In the genomic region with DNA sequence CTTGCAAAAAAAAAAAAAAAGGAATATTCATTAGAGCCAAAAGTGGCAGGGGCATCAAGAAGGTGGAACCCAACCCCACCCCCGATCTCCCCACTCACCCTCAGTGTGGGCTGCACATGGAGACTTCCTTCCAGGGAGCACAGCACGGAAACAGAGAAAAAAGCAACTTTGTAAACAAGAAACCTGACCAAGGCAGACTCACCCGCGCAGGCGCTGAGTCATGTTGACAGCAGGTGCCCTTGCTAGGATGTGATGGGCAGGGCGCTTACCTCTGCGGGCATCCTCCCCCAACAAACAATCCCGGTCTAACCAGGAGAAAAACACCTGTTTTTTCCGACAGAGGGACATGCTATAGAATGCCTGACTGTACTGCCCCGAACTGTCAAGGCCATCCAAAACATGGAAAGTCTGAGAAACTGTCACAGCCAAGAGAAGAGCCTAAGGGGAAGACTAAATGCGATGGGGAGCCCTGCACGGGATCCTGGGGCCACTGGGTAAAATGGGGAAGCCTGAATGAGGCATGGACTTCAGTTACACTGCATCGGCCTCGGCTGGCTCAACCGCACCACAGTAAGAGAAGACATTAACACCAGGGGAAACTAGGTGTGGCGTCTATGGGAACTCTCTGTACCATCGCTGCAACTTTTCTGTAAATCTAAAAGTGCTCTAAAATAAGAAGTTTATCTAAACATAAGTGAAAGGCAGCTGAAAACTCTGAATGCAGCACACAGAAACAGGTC, we compare ENCODE assay signal across 12 cellular contexts.
DNase-seq lines count a peak whose midpoint lies in the region; ATAC-seq lines count a peak whose summit lies in the region.
"Had no signal": no experiment of that assay in that cellular context is flagged by ENCODE, and none has a peak within 500 bp of the region (broad histone marks: within the 10 kb centered on the region; RNA-seq: fewer than 3 reads in every experiment).

No MANE protein-coding gene starts in this region.

- DNase-seq in activated gamma-delta T cell treated with Interleukin-2 at 50 U/mL for 16 hours = peak; percentile 19
- no peak for DNase-seq in activated gamma-delta T cell (lab: John Stamatoyannopoulos, UW)
- DNase-seq in NCI-H128 (lab: John Stamatoyannopoulos, UW; ENCODE audit: unreplicated experiment) = peak; percentile 42
- DNase-seq in activated CD4-positive, alpha-beta T cell treated with anti-CD3 and anti-CD28 coated beads, Interleukin-2, amount 50 U/mL, for 48 hours = peak; percentile 15 to 17
- DNase-seq in posterior vena cava (ENCODE audit: low spot score) = peak; percentile 75
- DNase-seq in HUDEP-2 (lab: John Stamatoyannopoulos, UW; ENCODE audit: unreplicated experiment in 76 of 76) = no peak
- no peak for DNase-seq in DMS114 treated with DMSO at 0.1 percent for 48 hours (lab: John Stamatoyannopoulos, UW; ENCODE audit: unreplicated experiment)
- DNase-seq: C1 segment of cervical spinal cord; caudate nucleus; NCI-H524; stimulated activated naive B cell treated with anti-CD40 and anti-IgM and Interleukin-4, amounts not matched to agents 10 μg/mL and 1 μg/mL and 100 μg/mL, for 72 hours had no signal

- intact Hi-C loops in posterior vena cava (cut with DNase I) = loop anchor here in 1 of 2 donors (10.0 kb wide), 1 partner anchor 1845 kb away; no protein-coding TSS in a partner anchor

- ATAC-seq in HG03378 (IDR thresholded peaks at IDR 0.05; ENCODE audit: unreplicated experiment) = no peak
- ATAC-seq: stimulated activated naive B cell treated with anti-CD40 and anti-IgM and Interleukin-4, amounts not matched to agents 10 μg/mL and 1 μg/mL and 100 μg/mL, for 72 hours had no signal

Comparison
In these comparisons a context has a peak if more than half of its experiments do, and no peak if none do; other contexts are left out.
1. DNase-seq: peak in activated gamma-delta T cell treated with Interleukin-2 at 50 U/mL for 16 hours (single experiment), NCI-H128 (single experiment), activated CD4-positive, alpha-beta T cell treated with anti-CD3 and anti-CD28 coated beads, Interleukin-2, amount 50 U/mL, for 48 hours (2 of 2) and posterior vena cava (single experiment); none in activated gamma-delta T cell (single experiment), HUDEP-2 (0 of 76) and DMS114 treated with DMSO at 0.1 percent for 48 hours (single experiment).